ENCODE assay signal across 28 cellular contexts in the genomic region with DNA sequence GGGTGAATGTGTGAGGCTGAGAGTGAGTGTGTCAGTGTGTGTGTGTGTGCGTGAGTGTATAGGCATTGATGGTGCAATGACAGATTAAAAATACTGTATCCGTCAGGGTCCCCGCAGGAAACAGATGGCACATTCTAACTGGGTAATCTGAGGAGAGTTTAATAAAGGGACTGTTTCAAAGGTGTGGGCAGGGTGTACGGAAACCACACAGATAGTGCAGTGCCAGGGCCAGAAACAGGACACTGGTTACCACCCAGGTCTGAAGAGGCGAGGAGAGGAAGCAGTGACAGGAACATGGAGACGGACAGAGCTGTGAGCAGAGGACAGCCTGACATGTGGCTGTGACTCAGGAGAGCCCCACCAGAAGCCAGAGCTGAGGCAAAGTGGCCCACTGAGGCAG. TPM values are rescaled to one million over a fixed set of nuclear protein-coding genes. Genes with fewer than 3 reads are reported as not detected.
DNase-seq lines count a peak whose midpoint lies in the region; ATAC-seq, FAIRE-seq and TF ChIP-seq lines count a peak whose summit lies in the region.
"Had no signal": no experiment of that assay in that cellular context is flagged by ENCODE, and none has a peak within 500 bp of the region (broad histone marks: within the 10 kb centered on the region; RNA-seq: fewer than 3 reads in every experiment).

No MANE protein-coding gene starts in this region.

- no peak overlapping the region for H3K27ac ChIP-seq in astrocyte (ENCODE audit: low read depth, low read length)
- no peak overlapping the region for H3K27ac ChIP-seq in CD8-positive, alpha-beta T cell (ENCODE audit: low read depth, low read length)
- H3K27ac ChIP-seq: epithelial cell of prostate, foreskin keratinocyte, ovary, right lobe of liver, SJSA1 had no signal

- H3K36me3 ChIP-seq in Loucy (ENCODE audit: insufficient read depth, low read length) (no peaks in the 10 kb centered on the region), astrocyte (ENCODE audit: insufficient read depth, low read length) (no peaks in the 10 kb centered on the region)
- no peaks in the 10 kb centered on the region for H3K36me3 ChIP-seq in CD8-positive, alpha-beta T cell (ENCODE audit: insufficient read depth, low read length)
- H3K36me3 ChIP-seq: ovary, right lobe of liver, SJSA1 had no signal

- peak overlapping the region; percentile 68 for H3K9ac ChIP-seq in Loucy (ENCODE audit: low read depth, low read length, poor library complexity, severe bottlenecking)
- H3K9ac ChIP-seq in astrocyte (ENCODE audit: low read length) = no peak overlapping the region

- H2AFZ ChIP-seq in Loucy (ENCODE audit: low read length) (no peak overlapping the region), astrocyte (ENCODE audit: low read depth, low read length) (no peak overlapping the region)

- H3K4me2 ChIP-seq in Loucy (ENCODE audit: low read depth, low read length, poor library complexity, severe bottlenecking) (peak overlapping the region; percentile 76), astrocyte (ENCODE audit: low read length) (no peak overlapping the region)

- H3F3A ChIP-seq in Loucy (ENCODE audit: low read depth) = peaks cover 12% of the 10 kb centered on the region

- no peaks in the 10 kb centered on the region for H3K9me2 ChIP-seq in Loucy (replicated peaks; ENCODE audit: low read depth, low read length)

- 0 out of 2 replicates have a peak, but pooled peaks cover 4% of the 10 kb centered on the region for H3K9me3 ChIP-seq in Loucy (ENCODE audit: insufficient read depth, low read depth, low read length)
- H3K9me3 ChIP-seq in astrocyte (ENCODE audit: insufficient read depth, low read depth, low read length) = peaks cover 10% of the 10 kb centered on the region
- no peaks in the 10 kb centered on the region for H3K9me3 ChIP-seq in CD8-positive, alpha-beta T cell (ENCODE audit: low read length)
- H3K9me3 ChIP-seq: ovary, right lobe of liver, SJSA1 had no signal

- H3K27me3 Mint-ChIP-seq in astrocyte (ENCODE audit: low read depth, unreplicated experiment) = peaks cover 19% of the 10 kb centered on the region
- H3K27me3 Mint-ChIP-seq in CD8-positive, alpha-beta T cell (ENCODE audit: low read depth) = peaks cover 15% of the 10 kb centered on the region

- H3K4me3 ChIP-seq in Loucy (ENCODE audit: low read length, poor library complexity, severe bottlenecking) (peak overlapping the region; percentile 62), astrocyte (ENCODE audit: insufficient read depth, low read depth, low read length) (no peak overlapping the region)
- no peak overlapping the region for H3K4me3 ChIP-seq in CD8-positive, alpha-beta T cell (ENCODE audit: low read depth, low read length)
- H3K4me3 ChIP-seq: ovary, right lobe of liver, SJSA1 had no signal

- peak overlapping the region; percentile 34 for H3K4me3 Mint-ChIP-seq in astrocyte (ENCODE audit: unreplicated experiment)
- H3K4me3 Mint-ChIP-seq in CD8-positive, alpha-beta T cell = no peak overlapping the region
- H3K4me3 Mint-ChIP-seq: activated B cell treated with CpG ODN at 0.5 μM for 24 hours; activated CD8-positive, alpha-beta T cell treated with anti-CD3 and anti-CD28 coated beads, Interleukin-2, amount 10 ng/mL, durations not matched to agents 7 days and 5 days; activated T-cell treated with anti-CD3 and anti-CD28 coated beads, Interleukin-2, amount 50 U/mL, for 24 hours; T-helper 1 cell treated with Interleukin-12 subunit alpha and Interleukin-12 subunit beta and Interleukin-4 antibody, amounts not matched to agents 30 μg/mL and 1 μg/mL, for 36 hours had no signal

- H3K36me3 Mint-ChIP-seq in astrocyte (ENCODE audit: low read depth, unreplicated experiment) = no peaks in the 10 kb centered on the region
- H3K36me3 Mint-ChIP-seq in CD8-positive, alpha-beta T cell = no peaks in the 10 kb centered on the region

- H4K20me1 ChIP-seq in Loucy (ENCODE audit: insufficient read depth, low read length, poor library complexity, severe bottlenecking) (no peaks in the 10 kb centered on the region), astrocyte (ENCODE audit: insufficient read depth, low read length) (no peaks in the 10 kb centered on the region)

- peaks cover 3% of the 10 kb centered on the region for H3K9me3 Mint-ChIP-seq in astrocyte (ENCODE audit: unreplicated experiment)
- H3K9me3 Mint-ChIP-seq in CD8-positive, alpha-beta T cell = no peaks in the 10 kb centered on the region

- H3K4me1 ChIP-seq in Loucy (ENCODE audit: insufficient read depth, low read length, poor library complexity, severe bottlenecking) (peaks cover 50% of the 10 kb centered on the region), astrocyte (ENCODE audit: insufficient read depth, low read length) (no peaks in the 10 kb centered on the region)
- H3K4me1 ChIP-seq in CD8-positive, alpha-beta T cell (ENCODE audit: insufficient read depth, low read length) = no peaks in the 10 kb centered on the region
- H3K4me1 ChIP-seq: SJSA1 had no signal

- H3K4me1 Mint-ChIP-seq in astrocyte (ENCODE audit: low read depth, unreplicated experiment) = no peaks in the 10 kb centered on the region
- H3K4me1 Mint-ChIP-seq in CD8-positive, alpha-beta T cell (ENCODE audit: low read depth) = peaks cover 2% of the 10 kb centered on the region

- intact Hi-C loops in posterior vena cava (cut with DNase I) = no loop called here
- intact Hi-C loops in CD8-positive, alpha-beta T cell (cut with DNase I, micrococcal nuclease) = no loop called here

- FAIRE-seq in astrocyte (lab: Jason Lieb, UNC) = no peak
- FAIRE-seq: islet of Langerhans had no signal

- H3K27ac Mint-ChIP-seq in astrocyte (ENCODE audit: unreplicated experiment) = no peak overlapping the region
- H3K27ac Mint-ChIP-seq in CD8-positive, alpha-beta T cell = no peak overlapping the region
- H3K27ac Mint-ChIP-seq: activated B cell treated with CpG ODN at 0.5 μM for 24 hours; activated CD8-positive, alpha-beta T cell treated with anti-CD3 and anti-CD28 coated beads, Interleukin-2, amount 10 ng/mL, durations not matched to agents 7 days and 5 days; activated T-cell treated with anti-CD3 and anti-CD28 coated beads, Interleukin-2, amount 50 U/mL, for 24 hours; T-helper 1 cell treated with Interleukin-12 subunit alpha and Interleukin-12 subunit beta and Interleukin-4 antibody, amounts not matched to agents 30 μg/mL and 1 μg/mL, for 36 hours had no signal

- ATAC-seq in CD8-positive, alpha-beta T cell = no peak
- ATAC-seq: activated CD8-positive, alpha-beta T cell treated with anti-CD3 and anti-CD28 coated beads, Interleukin-2, amount 10 ng/mL, durations not matched to agents 7 days and 5 days; foreskin keratinocyte; HCT116; right lobe of liver had no signal

- H3K79me2 ChIP-seq in Loucy (ENCODE audit: insufficient read depth, low read length) (no peaks in the 10 kb centered on the region), astrocyte (ENCODE audit: insufficient read depth, low read length) (no peaks in the 10 kb centered on the region)

- no peaks in the 10 kb centered on the region for H3K27me3 ChIP-seq in Loucy (ENCODE audit: insufficient read depth, low read length, poor library complexity, severe bottlenecking)
- H3K27me3 ChIP-seq in astrocyte (ENCODE audit: insufficient read depth, low read length) = peaks cover 12% of the 10 kb centered on the region
- no peaks in the 10 kb centered on the region for H3K27me3 ChIP-seq in CD8-positive, alpha-beta T cell (ENCODE audit: insufficient read depth, low read length)
- H3K27me3 ChIP-seq: ovary, right lobe of liver had no signal

- TF ChIP-seq CTCF in Loucy (conservative IDR thresholded peaks at IDR 0.05; ENCODE audit: low read length) (no peak), astrocyte (IDR thresholded peaks at IDR 0.05; ENCODE audit: insufficient read depth, low read depth, low read length) (no peak), GM10248 (IDR thresholded peaks at IDR 0.05; ENCODE audit: control extremely low read depth, extremely low read depth, low read depth, missing control alignments) (no peak)
- TF ChIP-seq CTCF in CD8-positive, alpha-beta T cell (IDR thresholded peaks at IDR 0.05) = no peak

- CTCF ChIA-PET in CD8-positive, alpha-beta T cell (lab: Charles Lee) = no interaction called here
- CTCF ChIA-PET in GM10248 (lab: Yijun Ruan, JAX) = interaction anchor here (1.0 kb wide), 1 partner anchor 9 kb away, joined by 3 read pairs; no protein-coding TSS in a partner anchor

- POLR2A ChIA-PET in CD8-positive, alpha-beta T cell (lab: Charles Lee) = no interaction called here
- POLR2A ChIA-PET in GM10248 (lab: Yijun Ruan, JAX) = no interaction called here

- DNase-seq in GDM1 (lab: John Stamatoyannopoulos, UW) (peak; percentile 76), astrocyte (ENCODE audit: low read depth) (no peak), posterior vena cava (ENCODE audit: low spot score) (peak; percentile 41), GM10248 (ENCODE audit: extremely low spot score) (no peak), T-helper 9 cell (no peak)
- DNase-seq in CD8-positive, alpha-beta T cell = no peak
- DNase-seq: activated B cell treated with CpG ODN at 0.5 μM for 24 hours; activated CD8-positive, alpha-beta T cell treated with anti-CD3 and anti-CD28 coated beads, Interleukin-2, amount 10 ng/mL, durations not matched to agents 7 days and 5 days; activated naive CD4-positive, alpha-beta T cell treated with Interleukin-2 at 50 U/mL for 16 hours; activated T-cell treated with anti-CD3 and anti-CD28 coated beads, Interleukin-2, amount 50 U/mL, for 24 hours; amniotic stem cell; DND-41; foreskin keratinocyte; hippocampal formation; NCI-H1436 treated with DMSO at 0.1 percent for 48 hours; NCI-H774; ovary; right lobe of liver had no signal

RNA-seq across cellular contexts. Expression of gene P2RX3, which starts 16.5 kb away (rescaled TPM):
- total RNA-seq in astrocyte (not detected in 2 replicates), posterior vena cava (not detected)
- not detected for total RNA-seq in CD8-positive, alpha-beta T cell
- total RNA-seq: activated B cell treated with CpG ODN at 0.5 μM for 24 hours; activated CD8-positive, alpha-beta T cell treated with anti-CD3 and anti-CD28 coated beads, Interleukin-2, amount 10 ng/mL, durations not matched to agents 7 days and 5 days; foreskin keratinocyte; lung microvascular endothelial cell; M059J; SJSA1; temporal lobe had no signal

RNA-seq across cellular contexts. Expression of gene SSRP1, which starts 19.0 kb away (rescaled TPM):
- total RNA-seq in astrocyte (76.9 and 79.5 TPM in 2 replicates), posterior vena cava (10 to 100 TPM; 41.6 to 54.4 TPM)
- 10 to 100 TPM; 34.3 to 36.3 TPM for total RNA-seq in CD8-positive, alpha-beta T cell

RNA-seq across cellular contexts. Expression of gene PRG3, which starts 26.3 kb away (rescaled TPM):
- total RNA-seq in astrocyte (not detected in 2 replicates), posterior vena cava (not detected)
- not detected for total RNA-seq in CD8-positive, alpha-beta T cell
- total RNA-seq: activated B cell treated with CpG ODN at 0.5 μM for 24 hours; activated CD8-positive, alpha-beta T cell treated with anti-CD3 and anti-CD28 coated beads, Interleukin-2, amount 10 ng/mL, durations not matched to agents 7 days and 5 days; cardiac septum; foreskin keratinocyte; lung microvascular endothelial cell; M059J; ovary; right lobe of liver; SJSA1; temporal lobe had no signal

RNA-seq across cellular contexts. Expression of gene TNKS1BP1, which starts 29.9 kb away (rescaled TPM):
- total RNA-seq in astrocyte (149 and 161 TPM in 2 replicates), posterior vena cava (100 to 1,000 TPM; 175 to 185 TPM)
- 10 to 100 TPM; 13.5 to 14.0 TPM for total RNA-seq in CD8-positive, alpha-beta T cell

RNA-seq across cellular contexts. Expression of gene PRG2, which starts 35.8 kb away (rescaled TPM):
- total RNA-seq in astrocyte = not detected in 2 replicates
- under 1 TPM; 0.52 to 0.88 TPM for total RNA-seq in posterior vena cava
- total RNA-seq in CD8-positive, alpha-beta T cell = under 1 TPM; 0.78 to 0.90 TPM
- total RNA-seq: cardiac septum, foreskin keratinocyte, lung microvascular endothelial cell, ovary, SJSA1, temporal lobe had no signal

Comparison
In these comparisons a context has a peak if more than half of its experiments do, and no peak if none do; other contexts are left out.
1. DNase-seq: peak in GDM1 (single experiment) and posterior vena cava (single experiment); none in astrocyte (single experiment), CD8-positive, alpha-beta T cell (0 of 7), GM10248 (single experiment) and T-helper 9 cell (single experiment).